ENCODE assay signal across 10 cellular contexts in genomic region chr19:7242601-7243258, GRCh38. TPM values are rescaled to one million over a fixed set of nuclear protein-coding genes. Genes with fewer than 3 reads are reported as not detected.
DNase-seq lines count a peak whose midpoint lies in the region; ATAC-seq and TF ChIP-seq lines count a peak whose summit lies in the region.
"Had no signal": no experiment of that assay in that cellular context is flagged by ENCODE, and none has a peak within 500 bp of the region (broad histone marks: within the 10 kb centered on the region; RNA-seq: fewer than 3 reads in every experiment).

No MANE protein-coding gene starts in this region.

- ATAC-seq in GM21515 (IDR thresholded peaks at IDR 0.05; ENCODE audit: unreplicated experiment) (peak; percentile 48), GM21526 (IDR thresholded peaks at IDR 0.05; ENCODE audit: low FRiP score, unreplicated experiment) (no peak)

- peaks cover 1% of the 10 kb centered on the region for H3K27me3 Mint-ChIP-seq in glutamatergic neuron (ENCODE audit: unreplicated experiment)

- H3K4me1 Mint-ChIP-seq in glutamatergic neuron (ENCODE audit: low read depth, unreplicated experiment): peaks cover 5% of the 10 kb centered on the region

- 53% methylated on average over 9 of the region's 9 CpGs for WGBS in SK-N-SH (ENCODE audit: low lambda C conversion rate)
- WGBS in testis, 2 donors: 53 to 56% methylated on average over 9 of the region's 9 CpGs

- intact Hi-C loops in testis (cut with DNase I; ENCODE audit: low total_unique reads): no loop called here

- POLR2A ChIA-PET in SK-N-SH (lab: Yijun Ruan, JAX): no interaction called here

- H3K9ac ChIP-seq in SK-N-SH: no peak overlapping the region

- H3K4me2 ChIP-seq in SK-N-SH: no peak overlapping the region

- H3F3A ChIP-seq in SK-N-SH (replicated peaks; ENCODE audit: insufficient read depth): peaks cover 11% of the 10 kb centered on the region

- CTCF ChIA-PET in SK-N-SH (lab: Yijun Ruan, JAX): interaction anchor here (1.1 kb wide), 1 partner anchor 32 kb away, joined by 3 read pairs; no protein-coding TSS in a partner anchor

- H3K27ac ChIP-seq in SK-N-SH (ENCODE audit: low read depth in 2 of 2, low read length in 1 of 2) (peak overlapping the region; percentile 5 to 57; a peak in 3 of 4 replicates), testis (peak overlapping the region; percentile 50 to 81)

- H4K20me1 ChIP-seq in SK-N-SH (ENCODE audit: insufficient read depth): no peaks in the 10 kb centered on the region

- TF ChIP-seq CTCF in SK-N-SH (IDR thresholded peaks at IDR 0.05): 0 out of 2 replicates have a peak, but pooled peaks have one; percentile 18
- TF ChIP-seq CTCF in glutamatergic neuron (IDR thresholded peaks at IDR 0.05; ENCODE audit: partially characterized antibody, unreplicated experiment): no peak
- TF ChIP-seq CTCF in testis (IDR thresholded peaks at IDR 0.05): no peak

- no peak for TF ChIP-seq POLR2A in testis (IDR thresholded peaks at IDR 0.05)

- H3K79me2 ChIP-seq in SK-N-SH (ENCODE audit: insufficient read depth): no peaks in the 10 kb centered on the region; the same call in 1 of the 2 replicates

- H3K4me3 Mint-ChIP-seq in glutamatergic neuron (ENCODE audit: unreplicated experiment): peak overlapping the region; percentile 15

- no peak overlapping the region for H3K27ac Mint-ChIP-seq in glutamatergic neuron (ENCODE audit: unreplicated experiment)

- no peak for TF ChIP-seq EP300 in SK-N-SH (IDR thresholded peaks at IDR 0.05; ENCODE audit: borderline replicate concordance in 1 of 2, low read depth in 1 of 2, low read length in 1 of 2)

- TF ChIP-seq RAD21 in SK-N-SH (IDR thresholded peaks at IDR 0.05; ENCODE audit: low read length): no peak

- H3K27me3 ChIP-seq in SK-N-SH (ENCODE audit: insufficient read depth) (no peaks in the 10 kb centered on the region), testis (no peaks in the 10 kb centered on the region), HAP-1 (ENCODE audit: low read depth) (no peaks in the 10 kb centered on the region)

- in situ Hi-C loops in HAP-1 (cut with MboI; ENCODE audit: low sequenced_read_pairs): no loop called here

- no peaks in the 10 kb centered on the region for H3K9me3 ChIP-seq in SK-N-SH
- no peaks in the 10 kb centered on the region for H3K9me3 ChIP-seq in testis
- H3K9me3 ChIP-seq in HAP-1: peaks cover 12% of the 10 kb centered on the region; the same call in 1 of the 2 replicates

- H3K36me3 ChIP-seq in SK-N-SH (replicated peaks in 1 of 2; ENCODE audit: control insufficient read depth in 1 of 2, insufficient read depth in 2 of 2, low read length in 1 of 2) (no peaks in the 10 kb centered on the region), testis (ENCODE audit: low read depth, missing control alignments) (no peaks in the 10 kb centered on the region), HAP-1 (replicated peaks) (no peaks in the 10 kb centered on the region)

- H3K9me2 ChIP-seq in SK-N-SH: no peaks in the 10 kb centered on the region

- H3K4me1 ChIP-seq in SK-N-SH (ENCODE audit: control insufficient read depth in 1 of 2, insufficient read depth in 2 of 2, low read depth in 1 of 2, low read length in 1 of 2) (no peaks in the 10 kb centered on the region; a peak in 1 of 4 replicates), testis (peaks cover 8% of the 10 kb centered on the region), HAP-1 (no peaks in the 10 kb centered on the region)

- H3K9me3 Mint-ChIP-seq in glutamatergic neuron (ENCODE audit: unreplicated experiment): peaks cover 9% of the 10 kb centered on the region

- peaks cover 19% of the 10 kb centered on the region for H3K36me3 Mint-ChIP-seq in glutamatergic neuron (ENCODE audit: unreplicated experiment)

- H3K4me3 ChIP-seq in SK-N-SH (ENCODE audit: low read depth in 2 of 2, low read length in 1 of 2) (no peak overlapping the region), testis (no peak overlapping the region), HAP-1 (no peak overlapping the region)

- DNase-seq in SK-N-SH: peak; percentile 49
- no peak for DNase-seq in glutamatergic neuron
- no peak for DNase-seq in testis
- DNase-seq in activated naive CD4-positive, alpha-beta T cell treated with Interleukin-2 at 50 U/mL for 16 hours: no peak
- no peak for DNase-seq in effector CD8-positive, alpha-beta T cell (lab: John Stamatoyannopoulos, UW)
- no peak for DNase-seq in HAP-1 (ENCODE audit: low spot score in 2 of 2)
- DNase-seq: activated gamma-delta T cell, NCI-H82 had no signal

- no peak overlapping the region; the same call in 1 of the 2 replicates for H2AFZ ChIP-seq in SK-N-SH (ENCODE audit: low read depth)

TF ChIP-seq in SK-N-SH, 30 proteins besides CTCF, POLR2A, EP300 and RAD21:
- TF ChIP-seq ELF1 (IDR thresholded peaks at IDR 0.05) (no peak), TCF12 (IDR thresholded peaks at IDR 0.05) (peak; percentile 41; the same call in 1 of the 2 replicates)

RNA-seq across cellular contexts. Expression of gene INSR, which starts 51.5 kb away (rescaled TPM):
- polyA plus RNA-seq in SK-N-SH (2012; rRNA removed): 1.9 and 3.6 TPM in 2 replicates
- 1.4 and 1.7 TPM in 2 replicates for polyA plus RNA-seq in SK-N-SH (2012; cell fraction: cytosol; rRNA removed)
- polyA plus RNA-seq in SK-N-SH (2012; cell fraction: nucleus; rRNA removed): 5.0 and 5.6 TPM in 2 replicates
- total RNA-seq in glutamatergic neuron (ENCODE audit: unreplicated experiment): 23.9 TPM
- total RNA-seq in testis: 10 to 100 TPM; 85.1 to 96.5 TPM
- polyA plus RNA-seq in testis (ENCODE audit: insufficient read depth, low read depth, low replicate concordance): 9.3 TPM
